Comparison of ENCODE assay signal across 26 cellular contexts in genomic region chr7:13028731-13029099, GRCh38.
"Had no signal": no experiment of that assay in that cellular context is flagged by ENCODE, and none has a peak within 500 bp of the region (broad histone marks: within the 10 kb centered on the region; RNA-seq: fewer than 3 reads in every experiment).

No MANE protein-coding gene starts in this region.

- H3K36me3 Mint-ChIP-seq: activated CD8-positive, alpha-beta memory T cell treated with anti-CD3 and anti-CD28 coated beads, Interleukin-2, amount 10 ng/mL, durations not matched to agents 7 days and 5 days; activated naive CD8-positive, alpha-beta T cell treated with anti-CD3 and anti-CD28 coated beads for 36 hours; immature natural killer cell; naive thymus-derived CD8-positive, alpha-beta T cell; T-cell had no signal

- H3K9me3 Mint-ChIP-seq: activated CD4-positive, alpha-beta T cell treated with anti-CD3 and anti-CD28 coated beads, Interleukin-2, amount 10 ng/mL, durations not matched to agents 7 days and 5 days; activated CD8-positive, alpha-beta T cell treated with anti-CD3 and anti-CD28 coated beads for 36 hours; activated naive CD8-positive, alpha-beta T cell treated with anti-CD3 and anti-CD28 coated beads for 36 hours; naive thymus-derived CD8-positive, alpha-beta T cell; stimulated activated naive CD8-positive, alpha-beta T cell treated with anti-CD3 and anti-CD28 coated beads, Interleukin-15, Interleukin-2, amounts not matched to agents 100 ng/mL and 50 ng/mL, for 24 hours; T-cell; T-helper 2 cell treated with Interferon-gamma antibody and Interleukin-4, amounts not matched to agents 5 μg/mL and 100 μg/mL, for 36 hours had no signal

- H3K9me3 ChIP-seq: esophagus squamous epithelium, left lung, neutrophil, pancreas, psoas muscle, right atrium auricular region, thyroid gland, upper lobe of right lung had no signal

- FAIRE-seq: astrocyte, pancreas had no signal

- H3K27me3 Mint-ChIP-seq: activated CD4-positive, alpha-beta T cell treated with anti-CD3 and anti-CD28 coated beads, Interleukin-2, amount 10 ng/mL, durations not matched to agents 7 days and 5 days; activated CD8-positive, alpha-beta T cell treated with anti-CD3 and anti-CD28 coated beads for 36 hours; stimulated activated naive CD8-positive, alpha-beta T cell treated with anti-CD3 and anti-CD28 coated beads, Interleukin-15, Interleukin-2, amounts not matched to agents 100 ng/mL and 50 ng/mL, for 24 hours had no signal

- H3K27me3 ChIP-seq: cardiac muscle cell, esophagus squamous epithelium, hepatocyte, left lung, neutrophil, pancreas, right atrium auricular region, thyroid gland, upper lobe of right lung had no signal

- H3K27ac ChIP-seq: cardiac muscle cell, hepatocyte, left lung, neutrophil, pancreas, psoas muscle, right atrium auricular region, upper lobe of right lung, VCaP had no signal

- H3K27ac Mint-ChIP-seq: activated CD4-positive, alpha-beta T cell treated with anti-CD3 and anti-CD28 coated beads, Interleukin-2, amount 10 ng/mL, durations not matched to agents 7 days and 5 days; activated CD8-positive, alpha-beta memory T cell treated with anti-CD3 and anti-CD28 coated beads, Interleukin-2, amount 10 ng/mL, durations not matched to agents 7 days and 5 days; activated CD8-positive, alpha-beta T cell treated with anti-CD3 and anti-CD28 coated beads for 36 hours; activated naive CD8-positive, alpha-beta T cell treated with anti-CD3 and anti-CD28 coated beads for 36 hours; immature natural killer cell; naive thymus-derived CD8-positive, alpha-beta T cell; stimulated activated naive CD8-positive, alpha-beta T cell treated with anti-CD3 and anti-CD28 coated beads, Interleukin-15, Interleukin-2, amounts not matched to agents 100 ng/mL and 50 ng/mL, for 24 hours; T-cell; T-helper 2 cell treated with Interferon-gamma antibody and Interleukin-4, amounts not matched to agents 5 μg/mL and 100 μg/mL, for 36 hours had no signal

- H3K4me1 Mint-ChIP-seq: activated CD4-positive, alpha-beta T cell treated with anti-CD3 and anti-CD28 coated beads, Interleukin-2, amount 10 ng/mL, durations not matched to agents 7 days and 5 days; activated CD8-positive, alpha-beta memory T cell treated with anti-CD3 and anti-CD28 coated beads, Interleukin-2, amount 10 ng/mL, durations not matched to agents 7 days and 5 days; activated naive CD8-positive, alpha-beta T cell treated with anti-CD3 and anti-CD28 coated beads for 36 hours; immature natural killer cell; naive thymus-derived CD8-positive, alpha-beta T cell; T-cell had no signal

- H3K4me3 Mint-ChIP-seq: activated CD4-positive, alpha-beta T cell treated with anti-CD3 and anti-CD28 coated beads, Interleukin-2, amount 10 ng/mL, durations not matched to agents 7 days and 5 days; activated CD8-positive, alpha-beta memory T cell treated with anti-CD3 and anti-CD28 coated beads, Interleukin-2, amount 10 ng/mL, durations not matched to agents 7 days and 5 days; activated CD8-positive, alpha-beta T cell treated with anti-CD3 and anti-CD28 coated beads for 36 hours; activated naive CD8-positive, alpha-beta T cell treated with anti-CD3 and anti-CD28 coated beads for 36 hours; immature natural killer cell; naive thymus-derived CD8-positive, alpha-beta T cell; stimulated activated naive CD8-positive, alpha-beta T cell treated with anti-CD3 and anti-CD28 coated beads, Interleukin-15, Interleukin-2, amounts not matched to agents 100 ng/mL and 50 ng/mL, for 24 hours; T-cell; T-helper 2 cell treated with Interferon-gamma antibody and Interleukin-4, amounts not matched to agents 5 μg/mL and 100 μg/mL, for 36 hours had no signal

- H3K36me3 ChIP-seq: cardiac muscle cell, esophagus squamous epithelium, left lung, neutrophil, pancreas, right atrium auricular region, thyroid gland, upper lobe of right lung had no signal

- H3K4me3 ChIP-seq: cardiac muscle cell, esophagus squamous epithelium, hepatocyte, left lung, lung, pancreas, psoas muscle, right atrium auricular region, thyroid gland, upper lobe of right lung had no signal

- H3K4me1 ChIP-seq: left lung, pancreas, psoas muscle, right atrium auricular region, thyroid gland, upper lobe of right lung had no signal

- DNase-seq: activated CD4-positive, alpha-beta T cell treated with anti-CD3 and anti-CD28 coated beads, Interleukin-2, amount 10 ng/mL, durations not matched to agents 7 days and 5 days; activated CD8-positive, alpha-beta memory T cell treated with anti-CD3 and anti-CD28 coated beads, Interleukin-2, amount 10 ng/mL, durations not matched to agents 7 days and 5 days; activated CD8-positive, alpha-beta T cell treated with anti-CD3 and anti-CD28 coated beads for 36 hours; activated naive CD8-positive, alpha-beta T cell treated with anti-CD3 and anti-CD28 coated beads for 36 hours; effector CD8-positive, alpha-beta T cell; esophagus squamous epithelium; foreskin fibroblast; immature natural killer cell; left lung; naive thymus-derived CD8-positive, alpha-beta T cell; pancreas; psoas muscle; stimulated activated CD4-positive, alpha-beta T cell treated with anti-CD3 and anti-CD28 coated beads, Interleukin-1b, Interleukin-23, amount 100 ng/mL, for 48 hours; substantia nigra; T-cell; thyroid gland; upper lobe of right lung had no signal
